22 cellular contexts compared by ENCODE assay signal in genomic region chr1:235409045-235409820, GRCh38. TPM values are rescaled to one million over a fixed set of nuclear protein-coding genes. Genes with fewer than 3 reads are reported as not detected.
DNase-seq lines count a peak whose midpoint lies in the region; ATAC-seq and TF ChIP-seq lines count a peak whose summit lies in the region.
"Had no signal": no experiment of that assay in that cellular context is flagged by ENCODE, and none has a peak within 500 bp of the region (broad histone marks: within the 10 kb centered on the region; RNA-seq: fewer than 3 reads in every experiment).

No MANE protein-coding gene starts in this region.

- POLR2A ChIA-PET in IMR-90 (lab: Charles Lee; ENCODE audit: unreplicated experiment), result no interaction called here

- H3K23ac ChIP-seq in IMR-90 (ENCODE audit: low read depth, low read length), result no peak overlapping the region
- H3K23ac ChIP-seq in trophoblast cell (ENCODE audit: low read length), result no peak overlapping the region

- H3K4me1 Mint-ChIP-seq in glutamatergic neuron (ENCODE audit: low read depth, unreplicated experiment), result peaks cover 17% of the 10 kb centered on the region
- H3K4me1 Mint-ChIP-seq: stimulated activated effector memory CD8-positive, alpha-beta T cell treated with anti-CD3 and anti-CD28 coated beads, Interleukin-12 subunit alpha, Interleukin-12 subunit beta, amount 100 ng/mL, for 72 hours had no signal

- dilution Hi-C loops in IMR-90 (cut with HindIII; ENCODE audit: low sequenced_read_pairs, unreplicated experiment), result no loop called here

- CTCF ChIA-PET in IMR-90 (lab: Yijun Ruan, JAX), result interaction anchor here (0.6 to 2.3 kb wide), 2 partner anchors 8 to 10 kb away, joined by 6 to 8 read pairs; no protein-coding TSS in a partner anchor

- H4K91ac ChIP-seq in IMR-90 (ENCODE audit: insufficient read depth, low read depth, low read length), result no peak overlapping the region
- peak overlapping the region; percentile 35 for H4K91ac ChIP-seq in trophoblast cell (ENCODE audit: low read depth, low read length)

- 90% methylated on average over 1 of the region's 7 CpGs; no CpG with 5 or more reads in 1 of the 2 experiments for WGBS in IMR-90 (ENCODE audit: extremely low coverage in 2 of 2, insufficient read length in 1 of 2), 2 experiments
- WGBS in trophoblast cell (ENCODE audit: extremely low coverage, insufficient coverage, insufficient read length), result no CpG with 5 or more reads among the region's 7 CpGs

- intact Hi-C loops in IMR-90 (cut with micrococcal nuclease), result no loop called here

- no peak overlapping the region for H4K5ac ChIP-seq in IMR-90 (ENCODE audit: low read depth, low read length)

- H2BK120ac ChIP-seq in IMR-90 (ENCODE audit: low read depth, low read length) (no peak overlapping the region), trophoblast cell (ENCODE audit: insufficient read depth, low read length, poor library complexity) (peak overlapping the region; percentile 24)

- TF ChIP-seq CTCF in IMR-90 (conservative IDR thresholded peaks at IDR 0.05; ENCODE audit: low read depth, low read length), result no peak
- no peak for TF ChIP-seq CTCF in glutamatergic neuron (IDR thresholded peaks at IDR 0.05; ENCODE audit: partially characterized antibody, unreplicated experiment)

- no peak overlapping the region for H2BK12ac ChIP-seq in trophoblast cell (ENCODE audit: low read length)

- peaks cover 1% of the 10 kb centered on the region for H3K27me3 Mint-ChIP-seq in glutamatergic neuron (ENCODE audit: unreplicated experiment)
- H3K27me3 Mint-ChIP-seq: activated T-cell treated with anti-CD3 and anti-CD28 coated beads, Interleukin-2, amount 50 U/mL, for 24 hours; brain had no signal

- no peak for ATAC-seq in IMR-90 (ENCODE audit: low read depth)
- no peak for ATAC-seq in HG02571 (IDR thresholded peaks at IDR 0.05; ENCODE audit: unreplicated experiment)
- ATAC-seq: stimulated activated effector memory CD8-positive, alpha-beta T cell treated with anti-CD3 and anti-CD28 coated beads, Interleukin-12 subunit alpha, Interleukin-12 subunit beta, amount 100 ng/mL, for 72 hours had no signal

- H2AFZ ChIP-seq in IMR-90 (replicated peaks; ENCODE audit: low read length, poor library complexity), result no peak overlapping the region
- no peak overlapping the region for H2AFZ ChIP-seq in trophoblast cell (ENCODE audit: insufficient read depth, low read length, poor library complexity)
- H2AFZ ChIP-seq: GM23248 had no signal

- no peaks in the 10 kb centered on the region for H3K36me3 Mint-ChIP-seq in glutamatergic neuron (ENCODE audit: unreplicated experiment)

- no peak overlapping the region for H2BK20ac ChIP-seq in IMR-90 (ENCODE audit: low read depth, low read length)

- H3K4me2 ChIP-seq in IMR-90 (ENCODE audit: low read depth, low read length) (no peak overlapping the region), trophoblast cell (ENCODE audit: low read length) (no peak overlapping the region)
- H3K4me2 ChIP-seq: smooth muscle cell had no signal

- H3K9ac ChIP-seq in IMR-90 (ENCODE audit: low read depth, low read length) (no peak overlapping the region), trophoblast cell (ENCODE audit: low read length) (no peak overlapping the region)
- H3K9ac ChIP-seq: GM23248 had no signal

- H3K4me3 Mint-ChIP-seq in glutamatergic neuron (ENCODE audit: unreplicated experiment), result no peak overlapping the region
- H3K4me3 Mint-ChIP-seq: activated T-cell treated with anti-CD3 and anti-CD28 coated beads, Interleukin-2, amount 50 U/mL, for 24 hours; brain; CD14-positive monocyte; stimulated activated effector memory CD8-positive, alpha-beta T cell treated with anti-CD3 and anti-CD28 coated beads, Interleukin-12 subunit alpha, Interleukin-12 subunit beta, amount 100 ng/mL, for 72 hours had no signal

- H4K8ac ChIP-seq in IMR-90 (ENCODE audit: low read depth in 2 of 2, low read length in 2 of 2) (no peak overlapping the region), trophoblast cell (ENCODE audit: low read depth, low read length) (no peak overlapping the region)

- H3K9me1 ChIP-seq in IMR-90 (ENCODE audit: insufficient read depth, low read length), result peaks cover 5% of the 10 kb centered on the region; the same call in 1 of the 2 replicates

- H3K36me3 ChIP-seq in IMR-90 (ENCODE audit: control insufficient read depth, insufficient read depth, low read length), result no peaks in the 10 kb centered on the region
- H3K36me3 ChIP-seq in trophoblast cell (ENCODE audit: control insufficient read depth in 1 of 2, insufficient read depth in 2 of 2, low read length in 2 of 2), result no peaks in the 10 kb centered on the region
- H3K36me3 ChIP-seq: neutrophil, vagina had no signal

- H4K12ac ChIP-seq in trophoblast cell (ENCODE audit: low read depth, low read length), result no peak overlapping the region

- H2AK5ac ChIP-seq in IMR-90 (ENCODE audit: low read depth, low read length) (no peak overlapping the region), trophoblast cell (ENCODE audit: low read length) (no peak overlapping the region)

- no peak overlapping the region for H3K4me3 ChIP-seq in IMR-90 (ENCODE audit: insufficient read depth, low read depth, low read length)
- no peak overlapping the region for H3K4me3 ChIP-seq in trophoblast cell (ENCODE audit: low read depth, low read length)
- H3K4me3 ChIP-seq: GM23248, smooth muscle cell, vagina had no signal

- DNase-seq in D341Med (ENCODE audit: low spot score), result peak; percentile 28
- no peak for DNase-seq in IMR-90
- no peak for DNase-seq in glutamatergic neuron
- peak in 1 of 2 donors; percentile 29 for DNase-seq in trophoblast cell
- DNase-seq in DMS79 treated with DMSO at 0.1 percent for 48 hours (lab: John Stamatoyannopoulos, UW), result no peak
- DNase-seq in activated effector memory CD4-positive, alpha-beta T cell treated with Interleukin-2 at 50 U/mL for 16 hours, result no peak
- no peak for DNase-seq in SIG-M5 treated with dmso at 0.1 percent for 504 hours (lab: John Stamatoyannopoulos, UW; ENCODE audit: unreplicated experiment)
- DNase-seq: activated CD4-positive, alpha-beta T cell treated with anti-CD3 and anti-CD28 coated beads for 48 hours; activated T-cell treated with anti-CD3 and anti-CD28 coated beads, Interleukin-2, amount 50 U/mL, for 24 hours; GM23248; head of caudate nucleus; kidney glomerular epithelial cell; NCI-H1092 treated with DMSO at 0.1 percent for 48 hours; NCI-H1930; Right ventricle myocardium superior had no signal

- H3K4me1 ChIP-seq in IMR-90 (ENCODE audit: control insufficient read depth, insufficient read depth, low read length) (peaks cover 5% of the 10 kb centered on the region), trophoblast cell (ENCODE audit: control insufficient read depth in 1 of 2, insufficient read depth in 2 of 2, low read length in 2 of 2) (peaks cover 0 to 3% of the 10 kb centered on the region in 2 experiments)

- H4K20me1 ChIP-seq in IMR-90 (ENCODE audit: insufficient read depth, low read length), result peaks cover 6% of the 10 kb centered on the region; the same call in 1 of the 2 replicates

- no peak overlapping the region for H2BK15ac ChIP-seq in IMR-90 (ENCODE audit: low read depth, low read length)

- H3K14ac ChIP-seq in IMR-90 (replicated peaks; ENCODE audit: low read depth, low read length) (0 out of 2 replicates have a peak overlapping the region, but pooled peaks have one; percentile 15), trophoblast cell (ENCODE audit: low read length) (no peak overlapping the region)

- H3K9me3 ChIP-seq in IMR-90 (ENCODE audit: control insufficient read depth, insufficient read depth, low read length) (no peaks in the 10 kb centered on the region), trophoblast cell (ENCODE audit: insufficient read depth, low read depth, low read length) (no peaks in the 10 kb centered on the region)
- H3K9me3 ChIP-seq: neutrophil, vagina had no signal

- no peaks in the 10 kb centered on the region for H3K79me2 ChIP-seq in trophoblast cell (ENCODE audit: control insufficient read depth, insufficient read depth, low read length, poor library complexity)

- TF ChIP-seq POLR2A in IMR-90 (IDR thresholded peaks at IDR 0.05; ENCODE audit: low read depth, low read length), result no peak

- H3K27ac ChIP-seq in IMR-90 (ENCODE audit: insufficient read depth, low read length), result no peak overlapping the region
- H3K27ac ChIP-seq in trophoblast cell (ENCODE audit: low read depth, low read length), result no peak overlapping the region
- H3K27ac ChIP-seq: GM23248, neutrophil, vagina had no signal

- H3K18ac ChIP-seq in IMR-90 (ENCODE audit: low read depth, low read length) (no peak overlapping the region), trophoblast cell (ENCODE audit: low read length) (no peak overlapping the region)

- H3K9me3 Mint-ChIP-seq in glutamatergic neuron (ENCODE audit: unreplicated experiment), result peaks cover 2% of the 10 kb centered on the region
- H3K9me3 Mint-ChIP-seq: activated T-cell treated with anti-CD3 and anti-CD28 coated beads, Interleukin-2, amount 50 U/mL, for 24 hours; brain; CD14-positive monocyte; stimulated activated effector memory CD8-positive, alpha-beta T cell treated with anti-CD3 and anti-CD28 coated beads, Interleukin-12 subunit alpha, Interleukin-12 subunit beta, amount 100 ng/mL, for 72 hours had no signal

- H3K4ac ChIP-seq in IMR-90 (ENCODE audit: low read depth, low read length) (no peak overlapping the region), trophoblast cell (ENCODE audit: low read depth, low read length) (no peak overlapping the region)

- in situ Hi-C loops in IMR-90 (cut with MboI; ENCODE audit: low sequenced_read_pairs), result no loop called here

- H3K27me3 ChIP-seq in IMR-90 (ENCODE audit: control insufficient read depth, insufficient read depth, low read length), result no peaks in the 10 kb centered on the region
- no peaks in the 10 kb centered on the region for H3K27me3 ChIP-seq in trophoblast cell (ENCODE audit: insufficient read depth, low read length)
- H3K27me3 ChIP-seq: neutrophil, vagina had no signal

- TF ChIP-seq RAD21 in IMR-90 (IDR thresholded peaks at IDR 0.05; ENCODE audit: low read length), result no peak

- peak overlapping the region; percentile 15 for H3K27ac Mint-ChIP-seq in glutamatergic neuron (ENCODE audit: unreplicated experiment)
- H3K27ac Mint-ChIP-seq: activated T-cell treated with anti-CD3 and anti-CD28 coated beads, Interleukin-2, amount 50 U/mL, for 24 hours; stimulated activated effector memory CD8-positive, alpha-beta T cell treated with anti-CD3 and anti-CD28 coated beads, Interleukin-12 subunit alpha, Interleukin-12 subunit beta, amount 100 ng/mL, for 72 hours had no signal

- H3K56ac ChIP-seq in IMR-90 (ENCODE audit: extremely low read depth, insufficient read depth, low read length), result no peak overlapping the region

- no TSS peak for BruUV-seq in IMR-90 (replicated peaks; lab: Mats Ljungman, UMichigan)

- H3K79me1 ChIP-seq in IMR-90 (ENCODE audit: low read depth in 1 of 2, low read length in 2 of 2) (peaks cover 5 to 46% of the 10 kb centered on the region in 2 experiments; a peak in 3 of 4 replicates), trophoblast cell (ENCODE audit: low read length) (no peaks in the 10 kb centered on the region)

- no peak overlapping the region for H2BK5ac ChIP-seq in IMR-90 (ENCODE audit: low read depth, low read length, poor library complexity, severe bottlenecking)
- H2BK5ac ChIP-seq in trophoblast cell (ENCODE audit: low read depth, low read length, poor library complexity), result no peak overlapping the region

- no peak overlapping the region for H2AK9ac ChIP-seq in IMR-90 (replicated peaks; ENCODE audit: low read depth, low read length, poor library complexity)

RNA-seq across cellular contexts. Expression of gene TBCE, which starts 42.0 kb away (rescaled TPM):
- total RNA-seq in IMR-90 (2012; rRNA removed) (26.7 and 33.1 TPM in 2 replicates), glutamatergic neuron (ENCODE audit: unreplicated experiment) (30.7 TPM)
- 21.6 and 25.3 TPM in 2 replicates for polyA plus RNA-seq in IMR-90 (2012; rRNA removed)
- polyA plus RNA-seq in IMR-90 (2012; cell fraction: cytosol; rRNA removed), result 3.6 and 8.4 TPM in 2 replicates
- polyA plus RNA-seq in IMR-90 (2012; cell fraction: nucleus; rRNA removed; ENCODE audit: low replicate concordance), result 5.6 and 43.9 TPM in 2 replicates
- polyA plus RNA-seq in trophoblast cell (2013), result 26.9 and 28.1 TPM in 2 replicates
